Comparison of ENCODE assay signal across 13 cellular contexts in the genomic region with DNA sequence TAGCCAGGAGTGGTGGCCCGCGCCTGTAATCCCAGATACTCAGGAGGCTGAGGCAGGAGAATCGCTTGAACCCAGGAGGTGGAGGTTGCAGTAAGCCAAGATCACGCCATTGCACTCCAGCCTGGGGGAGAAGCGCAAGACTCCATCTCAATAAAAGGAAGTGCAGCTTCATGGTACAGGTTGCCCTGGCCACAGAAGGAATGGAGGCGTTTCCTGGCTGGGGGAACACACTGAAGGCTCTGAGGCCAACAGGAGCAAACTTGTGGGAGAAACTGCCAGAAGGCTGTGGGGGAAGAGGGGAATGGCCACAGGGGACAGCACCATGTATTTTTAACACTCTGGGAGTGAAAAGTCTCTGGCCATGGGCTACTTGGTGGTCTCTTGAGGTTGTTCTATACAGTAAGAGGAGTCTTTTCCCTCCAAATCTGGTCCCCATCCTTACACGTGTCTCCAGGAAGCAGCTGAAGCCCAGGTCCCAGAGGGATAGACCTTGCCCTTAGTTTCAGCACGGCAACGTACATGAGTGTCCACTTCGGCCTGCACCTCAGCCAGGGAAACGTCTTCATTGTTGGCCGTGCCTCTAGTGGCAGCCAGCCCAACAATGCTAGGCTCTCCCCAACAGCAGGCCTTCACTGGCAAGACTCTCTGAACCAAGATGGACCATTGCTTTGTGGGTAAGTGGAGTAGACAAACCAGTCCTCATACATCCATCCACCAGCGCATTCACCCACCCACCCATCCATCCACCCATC. TPM values are rescaled to one million over a fixed set of nuclear protein-coding genes. Genes with fewer than 3 reads are reported as not detected.
DNase-seq lines count a peak whose midpoint lies in the region; ATAC-seq, FAIRE-seq and TF ChIP-seq lines count a peak whose summit lies in the region.
"Had no signal": no experiment of that assay in that cellular context is flagged by ENCODE, and none has a peak within 500 bp of the region (broad histone marks: within the 10 kb centered on the region; RNA-seq: fewer than 3 reads in every experiment).

No MANE protein-coding gene starts in this region.

- TF ChIP-seq CTCF in K562 (IDR thresholded peaks at IDR 0.05 in 2 of 3, conservative IDR thresholded peaks at IDR 0.05 in 1 of 3; ENCODE audit: insufficient read depth in 2 of 3, low read depth in 1 of 3, low read length in 3 of 3), result no peak
- no peak for TF ChIP-seq CTCF in GM23338 (conservative IDR thresholded peaks at IDR 0.05; ENCODE audit: low read depth in 2 of 2)

- H3K4me1 ChIP-seq in K562 (replicated peaks in 1 of 2; ENCODE audit: control insufficient read depth in 2 of 2, insufficient read depth in 2 of 2, low read length in 2 of 2) (peaks cover 10 to 29% of the 10 kb centered on the region in 2 experiments; a peak in 4 of 5 replicates), GM23338 (ENCODE audit: insufficient read depth) (no peaks in the 10 kb centered on the region)

- ATAC-seq in activated naive CD4-positive, alpha-beta T cell treated with anti-CD3 and anti-CD28 coated beads, Interleukin-2, amount 50 U/mL, for 72 hours, result no peak
- ATAC-seq in K562 (no peak), GM23338 (no peak)

- H3K27ac ChIP-seq in K562 (ENCODE audit: extremely low read depth, low read depth, low read length) (no peak overlapping the region), GM23338 (ENCODE audit: low read depth) (no peak overlapping the region)

- H3K36me3 ChIP-seq in K562 (ENCODE audit: control insufficient read depth, insufficient read depth, low read length) (peaks cover 26% of the 10 kb centered on the region; the same call in 2 of the 3 replicates), GM23338 (ENCODE audit: insufficient read depth) (peaks cover 10% of the 10 kb centered on the region; the same call in 1 of the 2 replicates)

- H3K79me2 ChIP-seq in K562 (ENCODE audit: control insufficient read depth, insufficient read depth, low read length), result no peaks in the 10 kb centered on the region
- no peaks in the 10 kb centered on the region for H3K79me2 ChIP-seq in GM23338 (replicated peaks; ENCODE audit: insufficient read depth)

- intact Hi-C loops in K562 (cut with micrococcal nuclease), result no loop called here

- H3K4me2 ChIP-seq in K562 (ENCODE audit: insufficient read depth, low read length), result no peak overlapping the region
- H3K4me2 ChIP-seq in GM23338, result no peak overlapping the region

- DNase-seq in activated naive CD4-positive, alpha-beta T cell treated with anti-CD3 and anti-CD28 coated beads, Interleukin-2, amount 50 U/mL, for 72 hours (ENCODE audit: low spot score in 2 of 2), result no peak
- DNase-seq in activated naive CD4-positive, alpha-beta T cell treated with anti-CD3 and anti-CD28 coated beads, Interleukin-2, amount 50 U/mL, for 16 hours, result no peak
- DNase-seq in K562 (ENCODE audit: extremely low read depth in 1 of 4, low spot score in 3 of 4) (no peak), urothelium cell line (ENCODE audit: low spot score) (no peak), OCI-M1 (lab: John Stamatoyannopoulos, UW) (no peak), GM23338 (ENCODE audit: low spot score) (no peak)
- DNase-seq: C1 segment of cervical spinal cord, DMS79 treated with DMSO at 0.1 percent for 48 hours, NCI-H1694 treated with DMSO at 0.1 percent for 48 hours had no signal

- no peak overlapping the region for H3K9ac ChIP-seq in K562 (ENCODE audit: insufficient read depth in 1 of 2, low read depth in 2 of 2, low read length in 2 of 2)

- in situ Hi-C loops in K562 (cut with MboI), result no loop called here

- H2AFZ ChIP-seq in K562 (ENCODE audit: low read depth, low read length), result no peak overlapping the region
- H2AFZ ChIP-seq in GM23338, result no peak overlapping the region

- no peaks in the 10 kb centered on the region for H3K9me3 ChIP-seq in K562 (replicated peaks; ENCODE audit: control insufficient read depth, insufficient read depth, low read depth, low read length)

- peaks cover 0 to 5% of the 10 kb centered on the region in 2 donors for H3K9me3 Mint-ChIP-seq in activated naive CD4-positive, alpha-beta T cell treated with anti-CD3 and anti-CD28 coated beads, Interleukin-2, amount 50 U/mL, for 72 hours
- H3K9me3 Mint-ChIP-seq in GM23338, result no peaks in the 10 kb centered on the region

- H3K9me2 ChIP-seq in GM23338 (ENCODE audit: insufficient read depth), result no peaks in the 10 kb centered on the region

- 67% methylated on average over 12 of the region's 13 CpGs for WGBS in K562 (ENCODE audit: insufficient coverage, low coverage, missing lambda C conversion rate)

- TF ChIP-seq RAD21 in K562 (CRISPR knock-in tag; conservative IDR thresholded peaks at IDR 0.05 in 1 of 2, IDR thresholded peaks at IDR 0.05 in 1 of 2), result no peak

- peaks cover 16% of the 10 kb centered on the region for H3K27me3 Mint-ChIP-seq in GM23338 (ENCODE audit: insufficient read depth, low read depth, poor library complexity)

- no peak for TF ChIP-seq EP300 in K562 (IDR thresholded peaks at IDR 0.05; ENCODE audit: low read length)

- no peaks in the 10 kb centered on the region for H3K9me1 ChIP-seq in K562 (ENCODE audit: control insufficient read depth, insufficient read depth, low read length)

- H4K20me1 ChIP-seq in K562 (replicated peaks; ENCODE audit: control insufficient read depth, insufficient read depth, low read length) (no peaks in the 10 kb centered on the region; the same call in 1 of the 2 replicates), GM23338 (replicated peaks; ENCODE audit: insufficient read depth) (peaks cover 3% of the 10 kb centered on the region)

- H3K27me3 ChIP-seq in K562 (ENCODE audit: control insufficient read depth in 2 of 2, insufficient read depth in 2 of 2, low read length in 2 of 2), result no peaks in the 10 kb centered on the region
- no peaks in the 10 kb centered on the region for H3K27me3 ChIP-seq in GM23338 (ENCODE audit: insufficient read depth)

- CTCF ChIA-PET in K562 (lab: Yijun Ruan, JAX; ENCODE audit: low intra/inter-chr PET ratio), result no interaction called here

- peak overlapping the region; percentile 55 to 64 for H3K27ac Mint-ChIP-seq in activated naive CD4-positive, alpha-beta T cell treated with anti-CD3 and anti-CD28 coated beads, Interleukin-2, amount 50 U/mL, for 72 hours
- no peak overlapping the region for H3K27ac Mint-ChIP-seq in GM23338

- TF ChIP-seq POLR2A in GM19193 (IDR thresholded peaks at IDR 0.05; ENCODE audit: extremely low read depth, insufficient read depth, insufficient read length) (peak; percentile 15), K562 (conservative IDR thresholded peaks at IDR 0.05) (no peak)

- POLR2A ChIA-PET in K562 (lab: Yijun Ruan, JAX), result interaction anchor here (0.7 to 2.5 kb wide), 3 partner anchors 14 to 51 kb away, joined by 3 to 8 read pairs (median 4); partner anchors contain the start of genes RPL36, SAFB and SAFB2

- no TSS peak for BruUV-seq in K562 (replicated peaks; lab: Mats Ljungman, UMichigan)

- H3K4me3 Mint-ChIP-seq in GM23338, result no peak overlapping the region

- peaks cover 0 to 7% of the 10 kb centered on the region in 2 donors for H3K36me3 Mint-ChIP-seq in activated naive CD4-positive, alpha-beta T cell treated with anti-CD3 and anti-CD28 coated beads, Interleukin-2, amount 50 U/mL, for 72 hours
- peaks cover 36% of the 10 kb centered on the region for H3K36me3 Mint-ChIP-seq in GM23338 (ENCODE audit: low read depth)

- FAIRE-seq in K562 (lab: Jason Lieb, UNC) (peak; percentile 67), urothelium cell line (lab: Jason Lieb, UNC) (peak; percentile 55)
- FAIRE-seq: H1 had no signal

- 0 out of 2 replicates have a peak, but pooled peaks cover 3% of the 10 kb centered on the region for H3F3A ChIP-seq in GM23338 (replicated peaks; ENCODE audit: low read depth)

- peaks cover 5% of the 10 kb centered on the region for H3K4me1 Mint-ChIP-seq in GM23338

- H3K4me3 ChIP-seq in K562, result no peak overlapping the region
- no peak overlapping the region for H3K4me3 ChIP-seq in GM23338

RNA-seq across cellular contexts. Expression of gene MICOS13, which starts 7.4 kb away (rescaled TPM):
- total RNA-seq in activated naive CD4-positive, alpha-beta T cell treated with anti-CD3 and anti-CD28 coated beads, Interleukin-2, amount 50 U/mL, for 72 hours, result 10 to 100 TPM; 32.0 to 47.2 TPM
- total RNA-seq in K562 (2011; cell fraction: chromatin; rRNA removed; ENCODE audit: low replicate concordance), result 10.1 and 39.6 TPM in 2 replicates
- total RNA-seq in K562 (2011; cell fraction: nucleolus; rRNA removed), result 71.5 and 77.0 TPM in 2 replicates
- total RNA-seq in K562 (2011; cell fraction: nucleoplasm; rRNA removed), result 30.0 and 32.6 TPM in 2 replicates
- total RNA-seq in K562 (2014; rRNA removed), result 220 and 383 TPM in 2 replicates
- total RNA-seq in K562 (2014; rRNA removed; fragmentation: Illumina TruSeq; extraction: Trizol), result 19.1 and 24.6 TPM in 2 replicates
- total RNA-seq in K562 (2015; rRNA removed; fragmentation: Illumina TruSeq; extraction: Trizol), result 94.0 and 105 TPM in 2 replicates
- total RNA-seq in K562 (2021), result 95.4 and 113 TPM in 2 replicates
- 32.1 and 42.6 TPM in 2 replicates for polyA plus RNA-seq in K562 (2011; rRNA removed)
- 60.9 and 173 TPM in 2 replicates for polyA plus RNA-seq in K562 (2011; cell fraction: cytosol; rRNA removed)
- polyA plus RNA-seq in K562 (2011; cell fraction: nucleus; rRNA removed), result 33.8 and 49.4 TPM in 2 replicates
- polyA plus RNA-seq in K562 (2012), result 68.5 and 125 TPM in 2 replicates
- polyA plus RNA-seq in K562 (2014; fragmentation: Illumina TruSeq; extraction: Trizol), result 41.2 and 69.4 TPM in 2 replicates
- polyA plus RNA-seq in K562 (2014; fragmentation: Nextera tagmentation; extraction: Ambion mirVana), result 10 to 100 TPM; 15.5 to 49.4 TPM
- 124 and 202 TPM in 2 replicates for polyA plus RNA-seq in K562 (2014; rRNA removed)
- 3.6 and 6.3 TPM in 2 replicates for polyA minus RNA-seq in K562 (2011; rRNA and poly(A)+ RNA removed)
- polyA minus RNA-seq in K562 (2011; cell fraction: cytosol; rRNA and poly(A)+ RNA removed), result 17.7 and 22.1 TPM in 2 replicates
- polyA minus RNA-seq in K562 (2011; cell fraction: nucleus; rRNA and poly(A)+ RNA removed), result 17.0 and 19.5 TPM in 2 replicates
- 9.1 and 15.5 TPM in 2 replicates for total RNA-seq in GM23338 (2014; rRNA removed; shearing (Covaris generic))
- polyA plus RNA-seq in GM23338 (2016; fragmentation: Nextera tagmentation; extraction: Ambion mirVana), result 54.6 and 63.8 TPM in 2 replicates

RNA-seq across cellular contexts. Expression of gene HSD11B1L, which starts 7.9 kb away (rescaled TPM):
- 1 to 10 TPM; 3.2 to 5.2 TPM for total RNA-seq in activated naive CD4-positive, alpha-beta T cell treated with anti-CD3 and anti-CD28 coated beads, Interleukin-2, amount 50 U/mL, for 72 hours
- 1.9 and 5.4 TPM in 2 replicates for total RNA-seq in K562 (2011; cell fraction: chromatin; rRNA removed; ENCODE audit: low replicate concordance)
- 5.4 and 5.5 TPM in 2 replicates for total RNA-seq in K562 (2011; cell fraction: nucleolus; rRNA removed)
- 4.8 TPM in 2 replicates for total RNA-seq in K562 (2011; cell fraction: nucleoplasm; rRNA removed)
- total RNA-seq in K562 (2014; rRNA removed), result 4.9 and 7.7 TPM in 2 replicates
- total RNA-seq in K562 (2014; rRNA removed; fragmentation: Illumina TruSeq; extraction: Trizol), result 1.2 and 1.4 TPM in 2 replicates
- total RNA-seq in K562 (2015; rRNA removed; fragmentation: Illumina TruSeq; extraction: Trizol), result 2.0 and 2.3 TPM in 2 replicates
- total RNA-seq in K562 (2021), result 3.6 and 4.3 TPM in 2 replicates
- polyA plus RNA-seq in K562 (2011; rRNA removed), result 2.3 and 3.1 TPM in 2 replicates
- polyA plus RNA-seq in K562 (2011; cell fraction: cytosol; rRNA removed), result 4.4 and 11.4 TPM in 2 replicates
- polyA plus RNA-seq in K562 (2011; cell fraction: nucleus; rRNA removed), result 7.8 and 11.4 TPM in 2 replicates
- 3.4 and 7.3 TPM in 2 replicates for polyA plus RNA-seq in K562 (2012)
- polyA plus RNA-seq in K562 (2014; fragmentation: Illumina TruSeq; extraction: Trizol), result 1.7 and 2.2 TPM in 2 replicates
- polyA plus RNA-seq in K562 (2014; fragmentation: Nextera tagmentation; extraction: Ambion mirVana), result under 1 TPM; 0.31 to 0.36 TPM
- polyA plus RNA-seq in K562 (2014; rRNA removed), result 4.7 and 6.3 TPM in 2 replicates
- 0.39 and 0.63 TPM in 2 replicates for polyA minus RNA-seq in K562 (2011; rRNA and poly(A)+ RNA removed)
- polyA minus RNA-seq in K562 (2011; cell fraction: cytosol; rRNA and poly(A)+ RNA removed), result 2.2 and 2.4 TPM in 2 replicates
- polyA minus RNA-seq in K562 (2011; cell fraction: nucleus; rRNA and poly(A)+ RNA removed), result 0.56 and 0.94 TPM in 2 replicates
- 12.9 and 14.6 TPM in 2 replicates for total RNA-seq in GM23338 (2014; rRNA removed; shearing (Covaris generic))
- 17.8 and 18.4 TPM in 2 replicates for polyA plus RNA-seq in GM23338 (2016; fragmentation: Nextera tagmentation; extraction: Ambion mirVana)

RNA-seq across cellular contexts. Expression of gene RPL36, which starts 17.2 kb away (rescaled TPM):
- total RNA-seq in activated naive CD4-positive, alpha-beta T cell treated with anti-CD3 and anti-CD28 coated beads, Interleukin-2, amount 50 U/mL, for 72 hours, result 1,000 to 10,000 TPM; 1,044 to 1,174 TPM
- total RNA-seq in K562 (2011; cell fraction: chromatin; rRNA removed; ENCODE audit: low replicate concordance), result 84.7 and 180 TPM in 2 replicates
- total RNA-seq in K562 (2011; cell fraction: nucleolus; rRNA removed), result 420 and 494 TPM in 2 replicates
- total RNA-seq in K562 (2011; cell fraction: nucleoplasm; rRNA removed), result 317 and 516 TPM in 2 replicates
- total RNA-seq in K562 (2014; rRNA removed) (2,132 and 2,298 TPM in 2 replicates), K562 (2014; rRNA removed; fragmentation: Illumina TruSeq; extraction: Trizol) (392 and 590 TPM in 2 replicates), K562 (2015; rRNA removed; fragmentation: Illumina TruSeq; extraction: Trizol) (1,406 and 1,507 TPM in 2 replicates), K562 (2021) (1,327 and 1,377 TPM in 2 replicates)
- polyA plus RNA-seq in K562 (2011; rRNA removed) (695 and 1,029 TPM in 2 replicates), K562 (2014; fragmentation: Illumina TruSeq; extraction: Trizol) (350 and 728 TPM in 2 replicates), K562 (2014; fragmentation: Nextera tagmentation; extraction: Ambion mirVana) (1,000 to 10,000 TPM; 3,132 to 3,412 TPM), K562 (2014; rRNA removed) (1,530 and 1,653 TPM in 2 replicates), GM23338 (2016; fragmentation: Nextera tagmentation; extraction: Ambion mirVana) (3,204 and 3,480 TPM in 2 replicates)
- polyA plus RNA-seq in K562 (2011; cell fraction: cytosol; rRNA removed), result 629 and 993 TPM in 2 replicates
- polyA plus RNA-seq in K562 (2011; cell fraction: nucleus; rRNA removed), result 639 and 683 TPM in 2 replicates
- polyA plus RNA-seq in K562 (2012), result 2,027 and 2,339 TPM in 2 replicates
- 132 and 161 TPM in 2 replicates for polyA minus RNA-seq in K562 (2011; rRNA and poly(A)+ RNA removed)
- polyA minus RNA-seq in K562 (2011; cell fraction: cytosol; rRNA and poly(A)+ RNA removed), result 779 and 953 TPM in 2 replicates
- 134 and 203 TPM in 2 replicates for polyA minus RNA-seq in K562 (2011; cell fraction: nucleus; rRNA and poly(A)+ RNA removed)
- total RNA-seq in GM23338 (2014; rRNA removed; shearing (Covaris generic)), result 575 and 895 TPM in 2 replicates

RNA-seq across cellular contexts. Expression of gene LONP1, which starts 47.1 kb away (rescaled TPM):
- total RNA-seq in activated naive CD4-positive, alpha-beta T cell treated with anti-CD3 and anti-CD28 coated beads, Interleukin-2, amount 50 U/mL, for 72 hours, result 100 to 1,000 TPM; 178 to 359 TPM
- 180 and 424 TPM in 2 replicates for total RNA-seq in K562 (2011; cell fraction: chromatin; rRNA removed; ENCODE audit: low replicate concordance)
- total RNA-seq in K562 (2011; cell fraction: nucleolus; rRNA removed), result 314 and 331 TPM in 2 replicates
- 165 and 217 TPM in 2 replicates for total RNA-seq in K562 (2011; cell fraction: nucleoplasm; rRNA removed)
- 202 and 214 TPM in 2 replicates for total RNA-seq in K562 (2014; rRNA removed)
- 26.9 and 37.3 TPM in 2 replicates for total RNA-seq in K562 (2014; rRNA removed; fragmentation: Illumina TruSeq; extraction: Trizol)
- total RNA-seq in K562 (2015; rRNA removed; fragmentation: Illumina TruSeq; extraction: Trizol), result 89.1 and 89.8 TPM in 2 replicates
- total RNA-seq in K562 (2021), result 207 and 238 TPM in 2 replicates
- 84.5 and 110 TPM in 2 replicates for polyA plus RNA-seq in K562 (2011; rRNA removed)
- 121 and 226 TPM in 2 replicates for polyA plus RNA-seq in K562 (2011; cell fraction: cytosol; rRNA removed)
- polyA plus RNA-seq in K562 (2011; cell fraction: nucleus; rRNA removed), result 273 and 320 TPM in 2 replicates
- polyA plus RNA-seq in K562 (2012), result 122 and 281 TPM in 2 replicates
- 76.5 and 160 TPM in 2 replicates for polyA plus RNA-seq in K562 (2014; fragmentation: Illumina TruSeq; extraction: Trizol)
- polyA plus RNA-seq in K562 (2014; fragmentation: Nextera tagmentation; extraction: Ambion mirVana), result 1 to 10 TPM; 1.1 to 3.7 TPM
- polyA plus RNA-seq in K562 (2014; rRNA removed), result 138 and 161 TPM in 2 replicates
- polyA minus RNA-seq in K562 (2011; rRNA and poly(A)+ RNA removed), result 39.2 and 57.2 TPM in 2 replicates
- polyA minus RNA-seq in K562 (2011; cell fraction: cytosol; rRNA and poly(A)+ RNA removed), result 97.1 and 131 TPM in 2 replicates
- polyA minus RNA-seq in K562 (2011; cell fraction: nucleus; rRNA and poly(A)+ RNA removed), result 67.5 and 106 TPM in 2 replicates
- total RNA-seq in GM23338 (2014; rRNA removed; shearing (Covaris generic)), result 123 and 137 TPM in 2 replicates
- polyA plus RNA-seq in GM23338 (2016; fragmentation: Nextera tagmentation; extraction: Ambion mirVana), result 64.5 and 68.6 TPM in 2 replicates

RNA-seq across cellular contexts. Expression of gene CATSPERD, which starts 47.6 kb away (rescaled TPM):
- not detected for total RNA-seq in activated naive CD4-positive, alpha-beta T cell treated with anti-CD3 and anti-CD28 coated beads, Interleukin-2, amount 50 U/mL, for 72 hours
- not detected in 2 replicates for total RNA-seq in K562 (2011; cell fraction: chromatin; rRNA removed; ENCODE audit: low replicate concordance)
- not detected in 2 replicates for total RNA-seq in K562 (2011; cell fraction: nucleolus; rRNA removed)
- total RNA-seq in K562 (2011; cell fraction: nucleoplasm; rRNA removed), result not detected in 2 replicates
- not detected in 2 replicates for total RNA-seq in K562 (2014; rRNA removed)
- not detected in 2 replicates for total RNA-seq in K562 (2014; rRNA removed; fragmentation: Illumina TruSeq; extraction: Trizol)
- total RNA-seq in K562 (2015; rRNA removed; fragmentation: Illumina TruSeq; extraction: Trizol), result not detected in 2 replicates
- not detected in 2 replicates for total RNA-seq in K562 (2021)
- polyA plus RNA-seq in K562 (2011; rRNA removed), result not detected in 2 replicates
- polyA plus RNA-seq in K562 (2011; cell fraction: cytosol; rRNA removed), result not detected in 2 replicates
- not detected in 2 replicates for polyA plus RNA-seq in K562 (2011; cell fraction: nucleus; rRNA removed)
- polyA plus RNA-seq in K562 (2012), result 0.04 TPM in 1 of 2 replicates, not detected in the other
- not detected in 2 replicates for polyA plus RNA-seq in K562 (2014; fragmentation: Illumina TruSeq; extraction: Trizol)
- not detected for polyA plus RNA-seq in K562 (2014; fragmentation: Nextera tagmentation; extraction: Ambion mirVana)
- not detected in 2 replicates for polyA plus RNA-seq in K562 (2014; rRNA removed)
- polyA minus RNA-seq in K562 (2011; rRNA and poly(A)+ RNA removed), result not detected in 2 replicates
- polyA minus RNA-seq in K562 (2011; cell fraction: cytosol; rRNA and poly(A)+ RNA removed), result not detected in 2 replicates
- polyA minus RNA-seq in K562 (2011; cell fraction: nucleus; rRNA and poly(A)+ RNA removed), result not detected in 2 replicates
- total RNA-seq in GM23338 (2014; rRNA removed; shearing (Covaris generic)), result 0.17 TPM in 1 of 2 replicates, not detected in the other
- polyA plus RNA-seq in GM23338 (2016; fragmentation: Nextera tagmentation; extraction: Ambion mirVana), result 0.56 TPM in 1 of 2 replicates, not detected in the other
- total RNA-seq: H1, NCI-H460, OCI-LY7 had no signal
